ENCODE assay signal across 8 cellular contexts in the genomic region with DNA sequence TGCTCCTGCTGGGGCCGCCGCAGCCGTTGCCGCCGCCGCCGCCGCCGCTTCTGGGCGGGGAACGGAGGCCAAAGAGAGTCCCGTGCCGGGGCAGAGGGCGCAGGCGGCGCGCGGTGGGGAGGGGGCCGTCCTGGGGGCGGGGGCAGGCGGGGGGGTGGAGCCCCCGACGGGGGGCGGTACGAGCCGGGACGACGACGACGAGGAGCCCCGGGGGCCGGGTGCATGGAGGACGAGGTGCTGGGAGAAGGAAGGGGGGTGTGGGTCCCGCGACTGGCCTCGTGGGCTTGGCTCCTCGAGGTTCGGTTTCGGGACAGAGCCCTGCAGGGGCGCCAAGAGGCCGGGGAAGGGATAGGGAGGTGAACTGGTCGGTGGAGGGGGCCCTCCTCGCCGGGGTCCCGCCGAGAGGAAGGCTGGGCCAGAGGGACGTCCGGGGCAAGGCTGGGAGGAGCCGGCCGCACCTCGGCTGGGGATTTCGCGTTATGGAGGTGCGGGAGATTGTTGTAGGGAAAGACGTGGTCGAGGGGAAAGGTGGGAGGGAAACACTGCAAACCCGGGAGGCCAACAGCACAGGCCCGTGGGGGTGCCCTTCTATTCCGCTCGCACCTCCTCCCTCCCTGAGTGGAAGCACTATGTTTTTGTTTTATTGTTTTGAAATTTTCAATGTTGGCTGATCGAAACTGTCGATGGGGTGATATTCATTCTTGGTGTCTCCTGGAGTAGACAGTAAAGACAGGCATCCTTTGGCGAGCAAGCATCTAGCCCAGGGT. TPM values are rescaled to one million over a fixed set of nuclear protein-coding genes. Genes with fewer than 3 reads are reported as not detected.
A peak's percentile ranks its signal among the peaks of the same experiment; 100 is the strongest.
DNase-seq lines count a peak whose midpoint lies in the region; ATAC-seq and TF ChIP-seq lines count a peak whose summit lies in the region.

No MANE protein-coding gene starts in this region.

- H2AFZ ChIP-seq in MM.1S (ENCODE audit: low read length) = no peak overlapping the region
- peak overlapping the region; percentile 26 for H2AFZ ChIP-seq in hepatocyte

- no peaks in the 10 kb centered on the region for H3F3A ChIP-seq in MM.1S (ENCODE audit: insufficient read depth, low read length)

- 41% methylated on average over 15 of the region's 63 CpGs for WGBS in hepatocyte (ENCODE audit: low lambda C conversion rate, missing lambda C conversion rate)

- H3K4me3 ChIP-seq in MM.1S (ENCODE audit: low read length) (no peak overlapping the region; the same call in 1 of the 2 replicates), hepatocyte (peak overlapping the region; percentile 52), skeletal muscle tissue (ENCODE audit: low read length in 3 of 3) (peak overlapping the region; percentile 33 to 58 (median 48))

- peak; percentile 23 for DNase-seq in EH (ENCODE audit: low read depth)
- DNase-seq in MM.1S = no peak
- peak; percentile 32 for DNase-seq in activated gamma-delta T cell treated with Interleukin-2 at 50 U/mL for 16 hours
- DNase-seq in hepatocyte (ENCODE audit: low spot score) = peak; percentile 53

- no peak for ATAC-seq in HG03095 (IDR thresholded peaks at IDR 0.05; ENCODE audit: unreplicated experiment)
- no peak for ATAC-seq in HG03097 (IDR thresholded peaks at IDR 0.05; ENCODE audit: low FRiP score, unreplicated experiment)
- ATAC-seq in GM18498 (IDR thresholded peaks at IDR 0.05; ENCODE audit: unreplicated experiment) = no peak

- H3K9me3 ChIP-seq in MM.1S (replicated peaks; ENCODE audit: insufficient read depth, low read length) (no peaks in the 10 kb centered on the region), hepatocyte (ENCODE audit: low read depth) (no peaks in the 10 kb centered on the region), skeletal muscle tissue (ENCODE audit: control insufficient read depth in 3 of 3, low read length in 3 of 3) (no peaks in the 10 kb centered on the region)

- H3K27me3 ChIP-seq in MM.1S (replicated peaks; ENCODE audit: insufficient read depth, low read length) (no peaks in the 10 kb centered on the region), hepatocyte (no peaks in the 10 kb centered on the region), skeletal muscle tissue (ENCODE audit: control insufficient read depth in 3 of 3, insufficient read depth in 3 of 3, low read length in 3 of 3) (no peaks in the 10 kb centered on the region)

- H3K4me1 ChIP-seq in MM.1S (ENCODE audit: low read length) (no peaks in the 10 kb centered on the region), hepatocyte (ENCODE audit: insufficient read depth) (no peaks in the 10 kb centered on the region), skeletal muscle tissue (ENCODE audit: control insufficient read depth in 3 of 3, insufficient read depth in 3 of 3, low read length in 3 of 3) (peaks cover 3 to 4% (median 3%) of the 10 kb centered on the region in 3 donors)

- H3K79me2 ChIP-seq in MM.1S (ENCODE audit: low read length) (no peaks in the 10 kb centered on the region), hepatocyte (peaks cover 17% of the 10 kb centered on the region)

- H4K20me1 ChIP-seq in MM.1S (ENCODE audit: insufficient read depth, low read length) (no peaks in the 10 kb centered on the region), hepatocyte (ENCODE audit: insufficient read depth, poor library complexity, severe bottlenecking) (no peaks in the 10 kb centered on the region)

- H3K4me2 ChIP-seq in MM.1S (ENCODE audit: low read depth, low read length) (peak overlapping the region; percentile 32; the same call in 1 of the 2 replicates), hepatocyte (peak overlapping the region; percentile 80)

- H3K27ac ChIP-seq in MM.1S (ENCODE audit: low read length) (no peak overlapping the region), hepatocyte (no peak overlapping the region), skeletal muscle tissue (ENCODE audit: low read depth, low read length) (no peak overlapping the region)

- H3K36me3 ChIP-seq in MM.1S (replicated peaks; ENCODE audit: insufficient read depth, low read length) = no peaks in the 10 kb centered on the region
- H3K36me3 ChIP-seq in hepatocyte (replicated peaks; ENCODE audit: insufficient read depth, low read depth) = no peaks in the 10 kb centered on the region
- no peaks in the 10 kb centered on the region for H3K36me3 ChIP-seq in skeletal muscle tissue (ENCODE audit: control insufficient read depth in 3 of 3, insufficient read depth in 3 of 3, low read length in 3 of 3)

- H3K9ac ChIP-seq in MM.1S (ENCODE audit: low read length) (no peak overlapping the region), skeletal muscle tissue (ENCODE audit: low read depth in 1 of 3, low read length in 3 of 3) (peak overlapping the region in 2 of 3 donors; percentile 54 to 64)

- no peak for TF ChIP-seq CTCF in MM.1S (IDR thresholded peaks at IDR 0.05; ENCODE audit: low read length)
- no peak for TF ChIP-seq CTCF in hepatocyte (IDR thresholded peaks at IDR 0.05; ENCODE audit: poor library complexity)

- H3K9me2 ChIP-seq in MM.1S (replicated peaks; ENCODE audit: insufficient read depth, low read length) (no peaks in the 10 kb centered on the region), hepatocyte (replicated peaks; ENCODE audit: insufficient read depth) (no peaks in the 10 kb centered on the region)

RNA-seq across cellular contexts. Expression of a gene that starts 1.9 kb away (rescaled TPM):
- 3.0 and 3.4 TPM in 2 replicates for total RNA-seq in hepatocyte
- 8.0 and 9.2 TPM in 2 replicates for polyA plus RNA-seq in hepatocyte
- 5.2 TPM for total RNA-seq in skeletal muscle tissue
